In the genomic region with DNA sequence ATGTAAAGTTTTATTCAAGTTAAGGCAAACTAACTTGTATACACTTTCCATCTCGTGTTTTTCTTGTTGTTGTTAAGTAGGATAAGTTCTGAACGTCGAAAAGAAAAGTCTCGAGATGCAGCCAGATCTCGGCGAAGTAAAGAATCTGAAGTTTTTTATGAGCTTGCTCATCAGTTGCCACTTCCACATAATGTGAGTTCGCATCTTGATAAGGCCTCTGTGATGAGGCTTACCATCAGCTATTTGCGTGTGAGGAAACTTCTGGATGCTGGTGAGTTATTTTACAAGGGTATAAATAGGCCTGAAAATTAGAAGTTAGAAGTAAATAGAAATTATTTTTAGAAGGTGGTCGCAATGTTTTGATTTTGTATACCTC, we compare ENCODE assay signal across 11 cellular contexts. TPM values are rescaled to one million over a fixed set of nuclear protein-coding genes. Genes with fewer than 3 reads are reported as not detected.
DNase-seq lines count a peak whose midpoint lies in the region; ATAC-seq, FAIRE-seq and TF ChIP-seq lines count a peak whose summit lies in the region.
"Had no signal": no experiment of that assay in that cellular context is flagged by ENCODE, and none has a peak within 500 bp of the region (broad histone marks: within the 10 kb centered on the region; RNA-seq: fewer than 3 reads in every experiment).

No MANE protein-coding gene starts in this region.

- TF ChIP-seq EP300 in GM12878 (IDR thresholded peaks at IDR 0.05; ENCODE audit: borderline replicate concordance in 1 of 2, control insufficient read depth in 1 of 2, low read depth in 2 of 2, low read length in 2 of 2): no peak

- H3K4me1 Mint-ChIP-seq in natural killer cell treated with Interleukin-12 subunit alpha and Interleukin-12 subunit beta and Interleukin-15 and Interleukin-18, amount 100 ng/mL, for 72 hours (ENCODE audit: low read depth in 2 of 2): peaks cover 59 to 72% of the 10 kb centered on the region in 2 donors

- CTCF ChIA-PET in GM12878 (lab: Yijun Ruan, JAX): interaction anchor here (0.8 to 4.3 kb wide), 18 partner anchors 10 to 259 kb away, joined by 3 to 25 read pairs (median 3); a partner anchor contains a TSS

- H4K20me1 ChIP-seq in DOHH2 (ENCODE audit: control insufficient read depth, insufficient read depth, low read depth, low read length): peaks cover 32% of the 10 kb centered on the region
- peaks cover 3% of the 10 kb centered on the region; the same call in 1 of the 2 replicates for H4K20me1 ChIP-seq in GM12878 (ENCODE audit: control insufficient read depth, insufficient read depth)

- no peaks in the 10 kb centered on the region for H3K9me3 ChIP-seq in DOHH2 (ENCODE audit: control insufficient read depth, insufficient read depth, low read length)
- no peaks in the 10 kb centered on the region for H3K9me3 ChIP-seq in GM12878 (replicated peaks; ENCODE audit: control insufficient read depth, insufficient read depth, low read length)
- H3K9me3 ChIP-seq: testis had no signal

- RAD21 ChIA-PET in GM12878 (lab: Charles Lee; ENCODE audit: unreplicated experiment): interaction anchor here (0.9 to 2.8 kb wide), 16 partner anchors 9 to 244 kb away, joined by 3 to 15 read pairs (median 4); no protein-coding TSS in a partner anchor

- H3K4me3 ChIP-seq in DOHH2 (ENCODE audit: low read length) (peak overlapping the region; percentile 60), GM12878 (no peak overlapping the region)
- no peak overlapping the region for H3K4me3 ChIP-seq in Jurkat, Clone E6-1 (ENCODE audit: low read length)
- H3K4me3 ChIP-seq: testis had no signal

- DNase-seq in Jurkat, Clone E6-1 (ENCODE audit: low read depth, low spot score): peak; percentile 32
- DNase-seq in GM12878 (ENCODE audit: low read depth, low spot score) (no peak), AG08395 (ENCODE audit: low spot score) (no peak)
- DNase-seq in natural killer cell treated with Interleukin-12 subunit alpha and Interleukin-12 subunit beta and Interleukin-15 and Interleukin-18, amount 100 ng/mL, for 72 hours (ENCODE audit: low spot score): no peak
- no peak for DNase-seq in stimulated activated CD4-positive, alpha-beta T cell treated with anti-CD3 and anti-CD28 coated beads, Interleukin-15, amount 100 ng/mL, for 24 hours
- DNase-seq: aorta, islet precursor cell, KG1, testis had no signal

- H3K4me2 ChIP-seq in DOHH2 (ENCODE audit: low read length): peak overlapping the region; percentile 87
- H3K4me2 ChIP-seq in GM12878 (ENCODE audit: control insufficient read depth, insufficient read depth): peak overlapping the region; percentile 28

- intact Hi-C loops in GM12878 (cut with micrococcal nuclease; ENCODE audit: unreplicated experiment): no loop called here

- no peak overlapping the region for H3K9ac ChIP-seq in GM12878 (ENCODE audit: control insufficient read depth, insufficient read depth, low read length)

- TF ChIP-seq POLR2A in GM12878 (IDR thresholded peaks at IDR 0.05; ENCODE audit: low read depth, low read length): no peak

- peaks cover 76% of the 10 kb centered on the region for H3K36me3 ChIP-seq in DOHH2 (ENCODE audit: control insufficient read depth, low read length)
- peaks cover 2 to 21% of the 10 kb centered on the region in 2 experiments for H3K36me3 ChIP-seq in GM12878 (ENCODE audit: control insufficient read depth in 2 of 2, insufficient read depth in 2 of 2, low read length in 1 of 2)

- no peaks in the 10 kb centered on the region for H3K9me3 Mint-ChIP-seq in natural killer cell treated with Interleukin-12 subunit alpha and Interleukin-12 subunit beta and Interleukin-15 and Interleukin-18, amount 100 ng/mL, for 72 hours

- H3K4me1 ChIP-seq in DOHH2 (ENCODE audit: control insufficient read depth, low read length): peaks cover 86% of the 10 kb centered on the region
- H3K4me1 ChIP-seq in GM12878 (ENCODE audit: control insufficient read depth, insufficient read depth, low read length): peaks cover 20% of the 10 kb centered on the region

- SMC1A ChIA-PET in GM12878 (lab: Charles Lee; ENCODE audit: uncharacterized antibody, unreplicated experiment): interaction anchor here (0.7 to 9.5 kb wide), 28 partner anchors 10 to 431 kb away, joined by 3 to 114 read pairs (median 4); no protein-coding TSS in a partner anchor

- H3K27me3 ChIP-seq in DOHH2 (ENCODE audit: control insufficient read depth, low read length) (no peaks in the 10 kb centered on the region), GM12878 (replicated peaks in 1 of 2; ENCODE audit: control insufficient read depth in 2 of 2, insufficient read depth in 2 of 2, low read length in 1 of 2) (no peaks in the 10 kb centered on the region)
- H3K27me3 ChIP-seq: testis had no signal

- in situ Hi-C loops in GM12878 (cut with MboI): no loop called here

- TF ChIP-seq CTCF in DOHH2 (IDR thresholded peaks at IDR 0.05; ENCODE audit: low read depth, low read length, poor library complexity, severe bottlenecking): no peak
- TF ChIP-seq CTCF in GM12878 (IDR thresholded peaks at IDR 0.05 in 2 of 3, conservative IDR thresholded peaks at IDR 0.05 in 1 of 3; ENCODE audit: control insufficient read depth in 2 of 3, extremely low read depth in 1 of 3, insufficient read depth in 1 of 3, low read depth in 3 of 3, low read length in 3 of 3): no peak

- POLR2A ChIA-PET in GM12878 (lab: Charles Lee): interaction anchor here (0.8 to 2.2 kb wide), 11 partner anchors 11 to 218 kb away, joined by 3 to 13 read pairs (median 5); a partner anchor contains a TSS

- H3K79me2 ChIP-seq in DOHH2 (ENCODE audit: control insufficient read depth, low read length) (peaks cover 95% of the 10 kb centered on the region), GM12878 (ENCODE audit: control insufficient read depth, insufficient read depth, low read length) (peaks cover 81% of the 10 kb centered on the region)

- no peak for FAIRE-seq in GM12878 (lab: Jason Lieb, UNC)

- 20% methylated on average over 9 of the region's 9 CpGs for WGBS in GM12878 (ENCODE audit: insufficient coverage, insufficient replicate concordance, low lambda C conversion rate, missing lambda C conversion rate)

- ATAC-seq in GM12878 (no peak), HG02840 (IDR thresholded peaks at IDR 0.05; ENCODE audit: low FRiP score, unreplicated experiment) (no peak)
- no peak for ATAC-seq in natural killer cell treated with Interleukin-12 subunit alpha and Interleukin-12 subunit beta and Interleukin-15 and Interleukin-18, amount 100 ng/mL, for 72 hours

- no peak overlapping the region for H2AFZ ChIP-seq in GM12878 (ENCODE audit: control insufficient read depth, low read depth, low read length)

- BruUV-seq in GM12878 (replicated peaks; lab: Mats Ljungman, UMichigan): no TSS peak

- H3K4me3 Mint-ChIP-seq in natural killer cell treated with Interleukin-12 subunit alpha and Interleukin-12 subunit beta and Interleukin-15 and Interleukin-18, amount 100 ng/mL, for 72 hours: peak overlapping the region; percentile 60

- no peak for TF ChIP-seq RAD21 in GM12878 (IDR thresholded peaks at IDR 0.05; ENCODE audit: insufficient read depth, low read depth, low read length)

- no peaks in the 10 kb centered on the region for H3K27me3 Mint-ChIP-seq in natural killer cell treated with Interleukin-12 subunit alpha and Interleukin-12 subunit beta and Interleukin-15 and Interleukin-18, amount 100 ng/mL, for 72 hours

- peak overlapping the region; percentile 73 to 81 for H3K27ac Mint-ChIP-seq in natural killer cell treated with Interleukin-12 subunit alpha and Interleukin-12 subunit beta and Interleukin-15 and Interleukin-18, amount 100 ng/mL, for 72 hours

- no peaks in the 10 kb centered on the region for H3K9me2 ChIP-seq in DOHH2 (replicated peaks; ENCODE audit: control insufficient read depth, low read length)

- peaks cover 31% of the 10 kb centered on the region for H3K36me3 Mint-ChIP-seq in natural killer cell treated with Interleukin-12 subunit alpha and Interleukin-12 subunit beta and Interleukin-15 and Interleukin-18, amount 100 ng/mL, for 72 hours

- peaks cover 34% of the 10 kb centered on the region for H3F3A ChIP-seq in DOHH2 (ENCODE audit: control insufficient read depth, insufficient read depth)

- H3K27ac ChIP-seq in DOHH2 (ENCODE audit: low read depth, low read length) (peak overlapping the region; percentile 88), GM12878 (ENCODE audit: control insufficient read depth, insufficient read depth) (peak overlapping the region; percentile 15; the same call in 1 of the 2 replicates)
- H3K27ac ChIP-seq: testis had no signal

RNA-seq across cellular contexts. Expression of a gene that starts 25.0 kb away (rescaled TPM):
- polyA plus RNA-seq in Jurkat, Clone E6-1 (2012; ENCODE audit: insufficient read depth, insufficient read length): 36.3 TPM
- 247 and 270 TPM in 2 replicates for total RNA-seq in GM12878 (2013; cell fraction: nucleolus; rRNA removed)
- total RNA-seq in GM12878 (2014; rRNA removed) (89.4 and 91.4 TPM in 2 replicates), GM12878 (2014; rRNA removed; fragmentation: Illumina TruSeq; extraction: Trizol) (90.7 and 91.9 TPM in 2 replicates), GM12878 (2021) (80.7 and 84.4 TPM in 2 replicates)
- 22.3 TPM for polyA plus RNA-seq in GM12878 (2011; ENCODE audit: low read depth)
- polyA plus RNA-seq in GM12878 (2011; rRNA removed) (97.0 and 107 TPM in 2 replicates), GM12878 (2014; fragmentation: Illumina TruSeq; extraction: Trizol) (83.3 and 103 TPM in 2 replicates), GM12878 (2014; fragmentation: Nextera tagmentation; extraction: Ambion mirVana) (10 to 100 TPM; 18.3 to 22.3 TPM), GM12878 (2014; rRNA removed) (51.9 and 65.7 TPM in 2 replicates), GM12878 (2016; fragmentation: Nextera tagmentation; extraction: Ambion mirVana) (10 to 100 TPM; 66.7 to 69.9 TPM)
- 37.8 and 42.2 TPM in 2 replicates for polyA plus RNA-seq in GM12878 (2011; cell fraction: cytosol; rRNA removed)
- polyA plus RNA-seq in GM12878 (2011; cell fraction: nucleus; rRNA removed): 38.9 and 57.4 TPM in 2 replicates
- polyA plus RNA-seq in GM12878 (2012): 32.0 and 35.6 TPM in 2 replicates
- 55.7 and 109 TPM in 2 replicates for polyA minus RNA-seq in GM12878 (2011; rRNA and poly(A)+ RNA removed)
- 47.4 and 47.5 TPM in 2 replicates for polyA minus RNA-seq in GM12878 (2011; cell fraction: cytosol; rRNA and poly(A)+ RNA removed)
- polyA minus RNA-seq in GM12878 (2011; cell fraction: nucleus; rRNA and poly(A)+ RNA removed): 58.2 and 99.9 TPM in 2 replicates
- total RNA-seq in natural killer cell treated with Interleukin-12 subunit alpha and Interleukin-12 subunit beta and Interleukin-15 and Interleukin-18, amount 100 ng/mL, for 72 hours: 100 to 1,000 TPM; 452 to 579 TPM

RNA-seq across cellular contexts. Expression of a gene that starts 41.9 kb away (rescaled TPM):
- polyA plus RNA-seq in Jurkat, Clone E6-1 (2012; ENCODE audit: insufficient read depth, insufficient read length): 10.6 TPM
- total RNA-seq in GM12878 (2013; cell fraction: nucleolus; rRNA removed): 13.3 and 15.0 TPM in 2 replicates
- total RNA-seq in GM12878 (2014; rRNA removed) (4.5 and 4.9 TPM in 2 replicates), GM12878 (2014; rRNA removed; fragmentation: Illumina TruSeq; extraction: Trizol) (8.1 and 9.9 TPM in 2 replicates), GM12878 (2021) (4.5 and 4.7 TPM in 2 replicates)
- polyA plus RNA-seq in GM12878 (2011; ENCODE audit: low read depth): 1.8 TPM
- polyA plus RNA-seq in GM12878 (2011; rRNA removed) (12.0 and 22.9 TPM in 2 replicates), GM12878 (2014; fragmentation: Illumina TruSeq; extraction: Trizol) (7.9 and 9.6 TPM in 2 replicates), GM12878 (2014; fragmentation: Nextera tagmentation; extraction: Ambion mirVana) (1 to 10 TPM; 5.2 to 7.0 TPM), GM12878 (2014; rRNA removed) (3.6 and 5.6 TPM in 2 replicates), GM12878 (2016; fragmentation: Nextera tagmentation; extraction: Ambion mirVana) (10 to 100 TPM in 1 of 2 experiments, 1 to 10 TPM in 1; 9.0 to 10.1 TPM)
- polyA plus RNA-seq in GM12878 (2011; cell fraction: cytosol; rRNA removed): 4.4 and 6.9 TPM in 2 replicates
- polyA plus RNA-seq in GM12878 (2011; cell fraction: nucleus; rRNA removed): 3.6 and 4.2 TPM in 2 replicates
- polyA plus RNA-seq in GM12878 (2012): 2.8 and 6.6 TPM in 2 replicates
- 2.0 and 2.6 TPM in 2 replicates for polyA minus RNA-seq in GM12878 (2011; rRNA and poly(A)+ RNA removed)
- 2.4 and 3.1 TPM in 2 replicates for polyA minus RNA-seq in GM12878 (2011; cell fraction: cytosol; rRNA and poly(A)+ RNA removed)
- polyA minus RNA-seq in GM12878 (2011; cell fraction: nucleus; rRNA and poly(A)+ RNA removed): 1.8 and 2.1 TPM in 2 replicates
- 1 to 10 TPM; 8.8 TPM for total RNA-seq in natural killer cell treated with Interleukin-12 subunit alpha and Interleukin-12 subunit beta and Interleukin-15 and Interleukin-18, amount 100 ng/mL, for 72 hours
